In the genomic region with DNA sequence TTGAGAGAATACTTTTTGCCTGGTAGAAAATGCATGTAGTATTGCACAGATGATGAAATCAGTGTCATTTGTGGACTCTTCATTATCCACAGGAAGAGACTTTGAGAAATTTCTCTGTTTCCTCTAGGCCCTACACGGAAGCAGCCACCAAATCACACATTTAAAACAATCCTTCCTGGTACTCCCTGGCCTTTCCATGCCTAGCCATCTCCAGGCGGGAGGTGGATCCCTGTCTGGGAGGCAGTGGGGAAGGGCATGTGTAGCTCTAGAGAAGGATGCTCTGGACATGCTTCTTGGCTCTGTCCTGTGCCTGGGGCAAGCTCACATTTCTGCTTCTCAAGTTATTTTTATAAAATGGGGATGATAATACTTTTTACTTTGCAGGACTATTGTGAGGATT, we compare ENCODE assay signal across 26 cellular contexts.
"Had no signal": no experiment of that assay in that cellular context is flagged by ENCODE, and none has a peak within 500 bp of the region (broad histone marks: within the 10 kb centered on the region; RNA-seq: fewer than 3 reads in every experiment).

No MANE protein-coding gene starts in this region.

- H3K4me1 Mint-ChIP-seq: naive thymus-derived CD4-positive, alpha-beta T cell; neural crest cell; stimulated activated effector memory CD8-positive, alpha-beta T cell treated with anti-CD3 and anti-CD28 coated beads, Interleukin-12 subunit alpha, Interleukin-12 subunit beta, amount 100 ng/mL, for 72 hours had no signal

- H3K9me3 Mint-ChIP-seq: effector memory CD8-positive, alpha-beta T cell; neural crest cell had no signal

- H3K4me3 ChIP-seq: coronary artery, esophagus squamous epithelium, heart right ventricle, lung, right atrium auricular region, stomach, thyroid gland had no signal

- H3K4me1 ChIP-seq: esophagus squamous epithelium, heart right ventricle, parathyroid adenoma, right atrium auricular region, stomach, thyroid gland had no signal

- H3K27me3 ChIP-seq: esophagus squamous epithelium, heart right ventricle, neutrophil, right atrium auricular region, stomach, thyroid gland had no signal

- H3K36me3 Mint-ChIP-seq: mesothelial cell of epicardium; stimulated activated effector memory CD8-positive, alpha-beta T cell treated with anti-CD3 and anti-CD28 coated beads, Interleukin-12 subunit alpha, Interleukin-12 subunit beta, amount 100 ng/mL, for 72 hours; type B pancreatic cell had no signal

- DNase-seq: effector memory CD8-positive, alpha-beta T cell; erythroblast; esophagus squamous epithelium; foreskin melanocyte; glutamatergic neuron; heart right ventricle; hippocampal formation; islet precursor cell; kidney glomerular epithelial cell; mesenchymal stem cell; naive thymus-derived CD4-positive, alpha-beta T cell; stimulated activated CD4-positive, alpha-beta T cell treated with anti-CD3 and anti-CD28 coated beads, Interleukin-2, amount 100 ng/mL, for 24 hours; stimulated activated CD4-positive, alpha-beta T cell treated with anti-CD3 and anti-CD28 coated beads, Interleukin-4, amount 100 ng/mL, for 24 hours; stimulated activated naive CD4-positive, alpha-beta T cell treated with Interleukin-2 at 50 U/mL for 16 hours; stomach; thyroid gland had no signal

- H3K36me3 ChIP-seq: esophagus squamous epithelium, heart right ventricle, neutrophil, right atrium auricular region, stomach, thyroid gland had no signal

- H3K4me3 Mint-ChIP-seq: effector memory CD8-positive, alpha-beta T cell; mesothelial cell of epicardium; naive thymus-derived CD4-positive, alpha-beta T cell; neural crest cell; stimulated activated effector memory CD8-positive, alpha-beta T cell treated with anti-CD3 and anti-CD28 coated beads, Interleukin-12 subunit alpha, Interleukin-12 subunit beta, amount 100 ng/mL, for 72 hours; type B pancreatic cell had no signal

- H3K9me3 ChIP-seq: esophagus squamous epithelium, heart right ventricle, neutrophil, right atrium auricular region, stomach, thyroid gland had no signal

- H3K27ac Mint-ChIP-seq: effector memory CD8-positive, alpha-beta T cell; mesothelial cell of epicardium; naive thymus-derived CD4-positive, alpha-beta T cell; progenitor cell of endocrine pancreas; stimulated activated effector memory CD8-positive, alpha-beta T cell treated with anti-CD3 and anti-CD28 coated beads, Interleukin-12 subunit alpha, Interleukin-12 subunit beta, amount 100 ng/mL, for 72 hours; type B pancreatic cell had no signal

- ATAC-seq: effector memory CD8-positive, alpha-beta T cell; heart right ventricle; naive thymus-derived CD4-positive, alpha-beta T cell; stimulated activated effector memory CD8-positive, alpha-beta T cell treated with anti-CD3 and anti-CD28 coated beads, Interleukin-12 subunit alpha, Interleukin-12 subunit beta, amount 100 ng/mL, for 72 hours had no signal

- H3K79me2 ChIP-seq: parathyroid adenoma had no signal

- H3K9ac ChIP-seq: parathyroid adenoma had no signal

- H3K27ac ChIP-seq: coronary artery, heart right ventricle, neutrophil, parathyroid adenoma, right atrium auricular region, stomach, thyroid gland had no signal

- H2AFZ ChIP-seq: parathyroid adenoma had no signal
